ENCODE assay signal across 1 cellular context in the genomic region with DNA sequence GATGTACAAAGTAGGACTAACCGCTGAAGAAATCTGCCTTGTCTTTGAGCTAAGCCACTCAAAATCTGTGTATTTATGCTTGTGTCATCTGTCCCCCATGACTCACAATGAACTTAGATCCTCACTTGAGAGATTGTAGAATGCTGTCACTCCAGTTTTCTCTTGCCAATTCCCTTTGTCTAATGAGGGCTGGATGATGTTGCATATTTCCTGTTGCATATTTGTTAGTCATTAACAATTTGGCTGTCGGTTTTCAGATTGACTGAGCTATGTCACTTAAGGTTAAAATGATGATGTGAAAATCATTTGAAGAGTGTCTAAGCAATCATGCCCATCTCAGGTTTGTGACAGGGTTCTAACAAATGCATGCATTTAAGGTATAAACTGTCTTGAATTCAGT.
TF ChIP-seq lines count a peak whose summit lies in the region.

No MANE protein-coding gene starts in this region.

TF ChIP-seq in neural cell, 6 proteins besides CTCF, POLR2A, EP300 and RAD21 (continued from another document):
- TF ChIP-seq POLR2AphosphoS5 (IDR thresholded peaks at IDR 0.05) = peak; percentile 93
- TF ChIP-seq, protein P1, sequence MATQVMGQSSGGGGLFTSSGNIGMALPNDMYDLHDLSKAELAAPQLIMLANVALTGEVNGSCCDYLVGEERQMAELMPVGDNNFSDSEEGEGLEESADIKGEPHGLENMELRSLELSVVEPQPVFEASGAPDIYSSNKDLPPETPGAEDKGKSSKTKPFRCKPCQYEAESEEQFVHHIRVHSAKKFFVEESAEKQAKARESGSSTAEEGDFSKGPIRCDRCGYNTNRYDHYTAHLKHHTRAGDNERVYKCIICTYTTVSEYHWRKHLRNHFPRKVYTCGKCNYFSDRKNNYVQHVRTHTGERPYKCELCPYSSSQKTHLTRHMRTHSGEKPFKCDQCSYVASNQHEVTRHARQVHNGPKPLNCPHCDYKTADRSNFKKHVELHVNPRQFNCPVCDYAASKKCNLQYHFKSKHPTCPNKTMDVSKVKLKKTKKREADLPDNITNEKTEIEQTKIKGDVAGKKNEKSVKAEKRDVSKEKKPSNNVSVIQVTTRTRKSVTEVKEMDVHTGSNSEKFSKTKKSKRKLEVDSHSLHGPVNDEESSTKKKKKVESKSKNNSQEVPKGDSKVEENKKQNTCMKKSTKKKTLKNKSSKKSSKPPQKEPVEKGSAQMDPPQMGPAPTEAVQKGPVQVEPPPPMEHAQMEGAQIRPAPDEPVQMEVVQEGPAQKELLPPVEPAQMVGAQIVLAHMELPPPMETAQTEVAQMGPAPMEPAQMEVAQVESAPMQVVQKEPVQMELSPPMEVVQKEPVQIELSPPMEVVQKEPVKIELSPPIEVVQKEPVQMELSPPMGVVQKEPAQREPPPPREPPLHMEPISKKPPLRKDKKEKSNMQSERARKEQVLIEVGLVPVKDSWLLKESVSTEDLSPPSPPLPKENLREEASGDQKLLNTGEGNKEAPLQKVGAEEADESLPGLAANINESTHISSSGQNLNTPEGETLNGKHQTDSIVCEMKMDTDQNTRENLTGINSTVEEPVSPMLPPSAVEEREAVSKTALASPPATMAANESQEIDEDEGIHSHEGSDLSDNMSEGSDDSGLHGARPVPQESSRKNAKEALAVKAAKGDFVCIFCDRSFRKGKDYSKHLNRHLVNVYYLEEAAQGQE (IDR thresholded peaks at IDR 0.05; ENCODE audit: borderline replicate concordance) = peak; percentile 82
